Comparison of ENCODE assay signal across 16 cellular contexts in genomic region chr6:12450446-12450845, GRCh38.
DNase-seq lines count a peak whose midpoint lies in the region; ATAC-seq, FAIRE-seq and TF ChIP-seq lines count a peak whose summit lies in the region.
"Had no signal": no experiment of that assay in that cellular context is flagged by ENCODE, and none has a peak within 500 bp of the region (broad histone marks: within the 10 kb centered on the region; RNA-seq: fewer than 3 reads in every experiment).

No MANE protein-coding gene starts in this region.

- H3K4me1 ChIP-seq in HepG2 (ENCODE audit: insufficient read depth, low read length) (no peaks in the 10 kb centered on the region), right lobe of liver (no peaks in the 10 kb centered on the region), trophoblast cell (ENCODE audit: control insufficient read depth in 1 of 2, insufficient read depth in 2 of 2, low read length in 2 of 2) (no peaks in the 10 kb centered on the region), sigmoid colon (no peaks in the 10 kb centered on the region)
- H3K4me1 ChIP-seq: BLaER1 treated with 17β-estradiol and CSF1 and Interleukin-3, amounts not matched to agents 10 nM and 100 nM had no signal

- no peak overlapping the region for H3K14ac ChIP-seq in trophoblast cell (ENCODE audit: low read length)

- H3K9me3 ChIP-seq in HepG2 (ENCODE audit: low read length): peaks cover 9% of the 10 kb centered on the region; the same call in 1 of the 2 replicates
- no peaks in the 10 kb centered on the region for H3K9me3 ChIP-seq in right lobe of liver
- H3K9me3 ChIP-seq in trophoblast cell (ENCODE audit: insufficient read depth, low read depth, low read length): peaks cover 2% of the 10 kb centered on the region
- peaks cover 0 to 5% (median 2%) of the 10 kb centered on the region in 4 donors for H3K9me3 ChIP-seq in sigmoid colon

- POLR2A ChIA-PET in HepG2 (lab: Yijun Ruan, JAX): no interaction called here

- H2AFZ ChIP-seq in HepG2 (ENCODE audit: low read length): no peak overlapping the region
- H2AFZ ChIP-seq in trophoblast cell (ENCODE audit: insufficient read depth, low read length, poor library complexity): no peak overlapping the region
- H2AFZ ChIP-seq: GM23248 had no signal

- no peak overlapping the region for H3K23ac ChIP-seq in trophoblast cell (ENCODE audit: low read length)

- TF ChIP-seq CTCF in HepG2 (CRISPR knock-in tag; IDR thresholded peaks at IDR 0.05): no peak
- no peak for TF ChIP-seq CTCF in right lobe of liver (IDR thresholded peaks at IDR 0.05)
- TF ChIP-seq CTCF in sigmoid colon (IDR thresholded peaks at IDR 0.05): no peak

- intact Hi-C loops in HepG2 (cut with micrococcal nuclease; ENCODE audit: unreplicated experiment) (loop anchor here (5.0 kb wide), 1 partner anchor 1793 kb away; no protein-coding TSS in a partner anchor), right lobe of liver (cut with DNase I) (no loop called here), Right ventricle myocardium superior (cut with DNase I) (no loop called here), sigmoid colon (cut with DNase I) (no loop called here)

- no peaks in the 10 kb centered on the region for H3K36me3 ChIP-seq in HepG2 (replicated peaks in 1 of 2; ENCODE audit: control insufficient read depth in 1 of 2, insufficient read depth in 2 of 2, low read length in 2 of 2)
- no peaks in the 10 kb centered on the region for H3K36me3 ChIP-seq in right lobe of liver
- H3K36me3 ChIP-seq in trophoblast cell (ENCODE audit: control insufficient read depth in 1 of 2, insufficient read depth in 2 of 2, low read length in 2 of 2): no peaks in the 10 kb centered on the region
- H3K36me3 ChIP-seq in sigmoid colon: no peaks in the 10 kb centered on the region
- H3K36me3 ChIP-seq: BLaER1 treated with 17β-estradiol and CSF1 and Interleukin-3, amounts not matched to agents 10 nM and 100 nM had no signal

- no peak overlapping the region for H4K91ac ChIP-seq in trophoblast cell (ENCODE audit: low read depth, low read length)

- H3K4me2 ChIP-seq in HepG2 (ENCODE audit: low read depth, low read length) (no peak overlapping the region), trophoblast cell (ENCODE audit: low read length) (no peak overlapping the region)
- H3K4me2 ChIP-seq: BLaER1 treated with 17β-estradiol and CSF1 and Interleukin-3, amounts not matched to agents 10 nM and 100 nM had no signal

- TF ChIP-seq RAD21 in HepG2 (CRISPR knock-in tag; IDR thresholded peaks at IDR 0.05): no peak

- TF ChIP-seq EP300 in HepG2 (IDR thresholded peaks at IDR 0.05; ENCODE audit: low read depth in 2 of 2, low read length in 2 of 2) (no peak), HepG2 (CRISPR knock-in tag; IDR thresholded peaks at IDR 0.05; ENCODE audit: borderline replicate concordance) (no peak), sigmoid colon (IDR thresholded peaks at IDR 0.05) (no peak)

- TF ChIP-seq POLR2A in HepG2 (IDR thresholded peaks at IDR 0.05; ENCODE audit: insufficient read depth in 1 of 2, low read depth in 2 of 2, low read length in 2 of 2) (no peak), right lobe of liver (IDR thresholded peaks at IDR 0.05) (no peak), sigmoid colon (IDR thresholded peaks at IDR 0.05) (no peak)

- ATAC-seq in HepG2 (no peak; the same call in 2 of the 3 replicates), right lobe of liver (no peak), HG03432 (IDR thresholded peaks at IDR 0.05; ENCODE audit: unreplicated experiment) (peak; percentile 39), Right ventricle myocardium superior (ENCODE audit: poor library complexity) (no peak)
- ATAC-seq: K562 had no signal

- in situ Hi-C loops in HepG2 (cut with HindIII; ENCODE audit: extremely low pct_ligation_motif_present, low pct_unique_long_range_greater_than_20kb): no loop called here

- no peak overlapping the region for H3K9ac ChIP-seq in HepG2 (ENCODE audit: insufficient read depth, low read depth, low read length)
- no peak overlapping the region for H3K9ac ChIP-seq in trophoblast cell (ENCODE audit: low read length)
- H3K9ac ChIP-seq: BLaER1 treated with 17β-estradiol and CSF1 and Interleukin-3, amounts not matched to agents 10 nM and 100 nM; GM23248 had no signal

- no peak overlapping the region for H2BK120ac ChIP-seq in trophoblast cell (ENCODE audit: insufficient read depth, low read length, poor library complexity)

- H3K4me3 ChIP-seq in HepG2 (replicated peaks in 1 of 3; ENCODE audit: insufficient read depth in 1 of 3, low read depth in 2 of 3, low read length in 3 of 3) (no peak overlapping the region), right lobe of liver (no peak overlapping the region), trophoblast cell (ENCODE audit: low read depth, low read length) (no peak overlapping the region), sigmoid colon (no peak overlapping the region)
- H3K4me3 ChIP-seq: BLaER1 treated with 17β-estradiol and CSF1 and Interleukin-3, amounts not matched to agents 10 nM and 100 nM; GM23248; K562 had no signal

- no peak overlapping the region for H3K18ac ChIP-seq in trophoblast cell (ENCODE audit: low read length)

- H2BK5ac ChIP-seq in trophoblast cell (ENCODE audit: low read depth, low read length, poor library complexity): no peak overlapping the region

- WGBS in HepG2 (ENCODE audit: low lambda C conversion rate): 9% methylated on average over 1 of the region's 1 CpG
- WGBS in right lobe of liver (ENCODE audit: insufficient coverage, low coverage, low lambda C conversion rate, missing lambda C conversion rate): 75% methylated on average over 1 of the region's 1 CpG
- WGBS in trophoblast cell (ENCODE audit: extremely low coverage, insufficient coverage, insufficient read length): no CpG with 5 or more reads among the region's 1 CpG
- WGBS in sigmoid colon, 2 donors: 84 to 89% methylated on average over 1 of the region's 1 CpG

- H2BK12ac ChIP-seq in trophoblast cell (ENCODE audit: low read length): no peak overlapping the region

- H3K27me3 ChIP-seq in HepG2 (ENCODE audit: control insufficient read depth in 1 of 2, insufficient read depth in 2 of 2, low read length in 2 of 2): no peaks in the 10 kb centered on the region
- H3K27me3 ChIP-seq in right lobe of liver: no peaks in the 10 kb centered on the region
- no peaks in the 10 kb centered on the region for H3K27me3 ChIP-seq in trophoblast cell (ENCODE audit: insufficient read depth, low read length)
- no peaks in the 10 kb centered on the region for H3K27me3 ChIP-seq in sigmoid colon
- H3K27me3 ChIP-seq: BLaER1 treated with 17β-estradiol and CSF1 and Interleukin-3, amounts not matched to agents 10 nM and 100 nM had no signal

- no TSS peak for BruUV-seq in HepG2 (replicated peaks; lab: Mats Ljungman, UMichigan)

- H2AK5ac ChIP-seq in trophoblast cell (ENCODE audit: low read length): no peak overlapping the region

- no peak for FAIRE-seq in HepG2 (lab: Jason Lieb, UNC)
- FAIRE-seq: H54, K562 had no signal

- H3K79me2 ChIP-seq in HepG2 (ENCODE audit: insufficient read depth, low read length) (no peaks in the 10 kb centered on the region), trophoblast cell (ENCODE audit: control insufficient read depth, insufficient read depth, low read length, poor library complexity) (no peaks in the 10 kb centered on the region)

- no peak overlapping the region for H4K8ac ChIP-seq in trophoblast cell (ENCODE audit: low read depth, low read length)

- no peak overlapping the region for H4K12ac ChIP-seq in trophoblast cell (ENCODE audit: low read depth, low read length)

- no peaks in the 10 kb centered on the region for H4K20me1 ChIP-seq in HepG2 (ENCODE audit: insufficient read depth, low read length)
- H4K20me1 ChIP-seq: BLaER1 treated with 17β-estradiol and CSF1 and Interleukin-3, amounts not matched to agents 10 nM and 100 nM had no signal

- CTCF ChIA-PET in HepG2 (lab: Yijun Ruan, JAX; ENCODE audit: low intra/inter-chr PET ratio, low total read pairs): no interaction called here

- H3K27ac ChIP-seq in HepG2 (ENCODE audit: extremely low read length, insufficient read depth, low read length) (no peak overlapping the region), right lobe of liver (no peak overlapping the region), trophoblast cell (ENCODE audit: low read depth, low read length) (no peak overlapping the region), sigmoid colon (no peak overlapping the region)
- H3K27ac ChIP-seq: 22Rv1; BLaER1 treated with 17β-estradiol and CSF1 and Interleukin-3, amounts not matched to agents 10 nM and 100 nM; GM23248 had no signal

- H3K79me1 ChIP-seq in trophoblast cell (ENCODE audit: low read length): no peaks in the 10 kb centered on the region

- DNase-seq in HepG2 (ENCODE audit: low spot score) (no peak), right lobe of liver (no peak), kidney glomerular epithelial cell (lab: John Stamatoyannopoulos, UW) (peak; percentile 6), Right ventricle myocardium superior (no peak), nucleus accumbens (lab: John Stamatoyannopoulos, UW) (no peak), trophoblast cell (no peak), sigmoid colon (no peak)
- DNase-seq: CD4-positive, CD25-positive, alpha-beta regulatory T cell; DMS53; GF-D8; GM23248 had no signal

- H3K4ac ChIP-seq in trophoblast cell (ENCODE audit: low read depth, low read length): no peak overlapping the region

TF ChIP-seq in HepG2, 621 proteins besides CTCF, POLR2A, EP300 and RAD21 (continues in another document):
- TF ChIP-seq ZSCAN20 (CRISPR knock-in tag; IDR thresholded peaks at IDR 0.05; ENCODE audit: borderline replicate concordance): no peak
